In genomic region chr12:24560867-24561266, GRCh38 we compare ENCODE assay signal across 9 cellular contexts.
DNase-seq lines count a peak whose midpoint lies in the region; ATAC-seq and TF ChIP-seq lines count a peak whose summit lies in the region.
"Had no signal": no experiment of that assay in that cellular context is flagged by ENCODE, and none has a peak within 500 bp of the region (broad histone marks: within the 10 kb centered on the region; RNA-seq: fewer than 3 reads in every experiment).

No MANE protein-coding gene starts in this region.

- peaks cover 10% of the 10 kb centered on the region for H3K4me1 Mint-ChIP-seq in activated CD4-positive, alpha-beta T cell treated with anti-CD3 and anti-CD28 coated beads, Interleukin-2, amount 10 ng/mL, durations not matched to agents 7 days and 5 days

- no peaks in the 10 kb centered on the region for H3K36me3 Mint-ChIP-seq in activated CD4-positive, alpha-beta T cell treated with anti-CD3 and anti-CD28 coated beads, Interleukin-2, amount 10 ng/mL, durations not matched to agents 7 days and 5 days (ENCODE audit: low read depth)

- H3K27me3 Mint-ChIP-seq in activated CD4-positive, alpha-beta T cell treated with anti-CD3 and anti-CD28 coated beads, Interleukin-2, amount 10 ng/mL, durations not matched to agents 7 days and 5 days, result peaks cover 63% of the 10 kb centered on the region

- peak overlapping the region; percentile 77 for H3K4me3 Mint-ChIP-seq in activated CD4-positive, alpha-beta T cell treated with anti-CD3 and anti-CD28 coated beads, Interleukin-2, amount 10 ng/mL, durations not matched to agents 7 days and 5 days

- peak overlapping the region; percentile 76 to 80 (median 79) for H3K4me3 ChIP-seq in right lobe of liver
- peak overlapping the region; percentile 69 to 77 for H3K4me3 ChIP-seq in tibial artery

- CTCF ChIA-PET in activated CD4-positive, alpha-beta T cell treated with anti-CD3 and anti-CD28 coated beads, Interleukin-2, amount 10 ng/mL, durations not matched to agents 7 days and 5 days (lab: Charles Lee), result no interaction called here

- H3K27ac ChIP-seq in right lobe of liver, result peak overlapping the region; percentile 87 to 95 (median 87)
- peak overlapping the region; percentile 92 to 93 for H3K27ac ChIP-seq in tibial artery
- H3K27ac ChIP-seq: C4-2B had no signal

- WGBS in right lobe of liver (ENCODE audit: insufficient coverage, low coverage, low lambda C conversion rate, missing lambda C conversion rate), result 7% methylated on average over 2 of the region's 2 CpGs

- H3K27ac Mint-ChIP-seq in activated CD4-positive, alpha-beta T cell treated with anti-CD3 and anti-CD28 coated beads, Interleukin-2, amount 10 ng/mL, durations not matched to agents 7 days and 5 days, result no peak overlapping the region

- no peaks in the 10 kb centered on the region for H3K9me3 ChIP-seq in right lobe of liver
- H3K9me3 ChIP-seq in tibial artery, result no peaks in the 10 kb centered on the region

- H3K4me1 ChIP-seq in right lobe of liver (peaks cover 0 to 15% (median 4%) of the 10 kb centered on the region in 4 donors), tibial artery (peaks cover 0 to 49% (median 7%) of the 10 kb centered on the region in 4 donors)

- TF ChIP-seq CTCF in right lobe of liver (IDR thresholded peaks at IDR 0.05) (no peak), tibial artery (IDR thresholded peaks at IDR 0.05) (no peak)

- H3K36me3 ChIP-seq in right lobe of liver, result no peaks in the 10 kb centered on the region
- H3K36me3 ChIP-seq in tibial artery, result no peaks in the 10 kb centered on the region

- TF ChIP-seq POLR2A in right lobe of liver (IDR thresholded peaks at IDR 0.05), result no peak

- ATAC-seq in right lobe of liver (peak; percentile 14 to 34 (median 25)), HG02763 (IDR thresholded peaks at IDR 0.05; ENCODE audit: unreplicated experiment) (no peak), HG03432 (IDR thresholded peaks at IDR 0.05; ENCODE audit: unreplicated experiment) (no peak)

- no peaks in the 10 kb centered on the region for H3K9me3 Mint-ChIP-seq in activated CD4-positive, alpha-beta T cell treated with anti-CD3 and anti-CD28 coated beads, Interleukin-2, amount 10 ng/mL, durations not matched to agents 7 days and 5 days

- intact Hi-C loops in right lobe of liver (cut with DNase I), result no loop called here
- intact Hi-C loops in tibial artery (cut with DNase I; ENCODE audit: low total_unique reads), result loop anchor here (10.0 kb wide), 1 partner anchor 66 kb away; no protein-coding TSS in a partner anchor

- no peaks in the 10 kb centered on the region for H3K27me3 ChIP-seq in right lobe of liver
- no peaks in the 10 kb centered on the region for H3K27me3 ChIP-seq in tibial artery

- DNase-seq in activated CD4-positive, alpha-beta T cell treated with anti-CD3 and anti-CD28 coated beads, Interleukin-2, amount 10 ng/mL, durations not matched to agents 7 days and 5 days, result no peak
- no peak for DNase-seq in activated CD4-positive, alpha-beta T cell treated with anti-CD3 and anti-CD28 coated beads, Interleukin-2, amount 50 U/mL, for 4 hours
- peak; percentile 50 for DNase-seq in astrocyte of the hippocampus (ENCODE audit: low read depth, low spot score)
- peak in 1 of 3 donors; percentile 54 for DNase-seq in right lobe of liver
- peak; percentile 21 to 67 for DNase-seq in tibial artery
- no peak for DNase-seq in KG1 (lab: John Stamatoyannopoulos, UW)

- POLR2A ChIA-PET in activated CD4-positive, alpha-beta T cell treated with anti-CD3 and anti-CD28 coated beads, Interleukin-2, amount 10 ng/mL, durations not matched to agents 7 days and 5 days (lab: Charles Lee), result no interaction called here

Comparison
In these comparisons a context has a peak if more than half of its experiments do, and no peak if none do; other contexts are left out.
1. DNase-seq: peak in astrocyte of the hippocampus (single experiment) and tibial artery (2 of 2); none in activated CD4-positive, alpha-beta T cell treated with anti-CD3 and anti-CD28 coated beads, Interleukin-2, amount 10 ng/mL, durations not matched to agents 7 days and 5 days (single experiment), activated CD4-positive, alpha-beta T cell treated with anti-CD3 and anti-CD28 coated beads, Interleukin-2, amount 50 U/mL, for 4 hours (0 of 2) and KG1 (single experiment).
2. ATAC-seq: peak in right lobe of liver (4 of 4); none in HG02763 (single experiment) and HG03432 (single experiment).